Comparison of ENCODE assay signal across 9 cellular contexts in genomic region chr14:77151918-77152588, GRCh38. TPM values are rescaled to one million over a fixed set of nuclear protein-coding genes. Genes with fewer than 3 reads are reported as not detected.
DNase-seq lines count a peak whose midpoint lies in the region; ATAC-seq and TF ChIP-seq lines count a peak whose summit lies in the region.
"Had no signal": no experiment of that assay in that cellular context is flagged by ENCODE, and none has a peak within 500 bp of the region (broad histone marks: within the 10 kb centered on the region; RNA-seq: fewer than 3 reads in every experiment).

No MANE protein-coding gene starts in this region.

- H4K20me1 ChIP-seq in Loucy (ENCODE audit: insufficient read depth, low read length, poor library complexity, severe bottlenecking) = no peaks in the 10 kb centered on the region

- peak overlapping the region; percentile 42 for H3K4me2 ChIP-seq in Loucy (ENCODE audit: low read depth, low read length, poor library complexity, severe bottlenecking)

- H3K79me2 ChIP-seq in Loucy (ENCODE audit: insufficient read depth, low read length) = no peaks in the 10 kb centered on the region

- H3K27me3 ChIP-seq in Loucy (ENCODE audit: insufficient read depth, low read length, poor library complexity, severe bottlenecking) (no peaks in the 10 kb centered on the region), foreskin keratinocyte (peaks cover 34% of the 10 kb centered on the region)
- H3K27me3 ChIP-seq: cardiac muscle cell had no signal

- H3K9me3 ChIP-seq in Loucy (ENCODE audit: insufficient read depth, low read depth, low read length) = no peaks in the 10 kb centered on the region

- no peak; the same call in none of the 2 replicates for TF ChIP-seq CTCF in Loucy (conservative IDR thresholded peaks at IDR 0.05; ENCODE audit: low read length)
- peak; percentile 67 for TF ChIP-seq CTCF in foreskin keratinocyte (conservative IDR thresholded peaks at IDR 0.05)

- DNase-seq in DMS153 treated with DMSO at 0.1 percent for 48 hours (lab: John Stamatoyannopoulos, UW; ENCODE audit: unreplicated experiment) = peak; percentile 77
- DNase-seq in SHP77 treated with DMSO at 0.1 percent for 48 hours (lab: John Stamatoyannopoulos, UW) = peak; percentile 37
- DNase-seq in foreskin keratinocyte = no peak
- no peak for DNase-seq in activated CD4-positive, alpha-beta T cell treated with anti-CD3 and anti-CD28 coated beads for 4 hours
- DNase-seq in NK-92 (lab: John Stamatoyannopoulos, UW; ENCODE audit: unreplicated experiment) = no peak

- no peak overlapping the region for H3K4me3 ChIP-seq in Loucy (ENCODE audit: low read length, poor library complexity, severe bottlenecking)
- H3K4me3 ChIP-seq: cardiac muscle cell had no signal

- no peak overlapping the region for H3K9ac ChIP-seq in Loucy (ENCODE audit: low read depth, low read length, poor library complexity, severe bottlenecking)

- peak overlapping the region; percentile 68; the same call in 1 of the 2 replicates for H2AFZ ChIP-seq in Loucy (ENCODE audit: low read length)

- ATAC-seq in foreskin keratinocyte (peak; percentile 62), HG02970 (IDR thresholded peaks at IDR 0.05; ENCODE audit: low FRiP score, unreplicated experiment) (no peak), HG03175 (IDR thresholded peaks at IDR 0.05; ENCODE audit: unreplicated experiment) (no peak)

- no peak overlapping the region for H3K27ac ChIP-seq in foreskin keratinocyte
- H3K27ac ChIP-seq: cardiac muscle cell had no signal

- H3K9me2 ChIP-seq in Loucy (replicated peaks; ENCODE audit: low read depth, low read length) = no peaks in the 10 kb centered on the region

- no peaks in the 10 kb centered on the region for H3F3A ChIP-seq in Loucy (ENCODE audit: low read depth)

- H3K4me1 ChIP-seq in Loucy (ENCODE audit: insufficient read depth, low read length, poor library complexity, severe bottlenecking) (peaks cover 3% of the 10 kb centered on the region), foreskin keratinocyte (no peaks in the 10 kb centered on the region)

- no peaks in the 10 kb centered on the region for H3K36me3 ChIP-seq in Loucy (ENCODE audit: insufficient read depth, low read length)
- H3K36me3 ChIP-seq: cardiac muscle cell had no signal

RNA-seq across cellular contexts. Expression of gene ZDHHC22, which starts 10.5 kb away (rescaled TPM):
- total RNA-seq in foreskin keratinocyte = not detected in 2 replicates
- not detected in 2 replicates for polyA plus RNA-seq in foreskin keratinocyte
- polyA plus RNA-seq: cardiac muscle cell had no signal

RNA-seq across cellular contexts. Expression of gene TMEM63C, which starts 29.5 kb away (rescaled TPM):
- 0.49 and 0.65 TPM in 2 replicates for total RNA-seq in foreskin keratinocyte
- polyA plus RNA-seq in foreskin keratinocyte = 0.39 and 0.50 TPM in 2 replicates

RNA-seq across cellular contexts. Expression of gene CIPC, which starts 54.0 kb away (rescaled TPM):
- total RNA-seq in foreskin keratinocyte = 10.0 and 10.1 TPM in 2 replicates
- polyA plus RNA-seq in foreskin keratinocyte = 2.3 and 3.0 TPM in 2 replicates

Comparison
In these comparisons a context has a peak if more than half of its experiments do, and no peak if none do; other contexts are left out.
1. DNase-seq: peak in DMS153 treated with DMSO at 0.1 percent for 48 hours (single experiment) and SHP77 treated with DMSO at 0.1 percent for 48 hours (single experiment); none in foreskin keratinocyte (0 of 2), activated CD4-positive, alpha-beta T cell treated with anti-CD3 and anti-CD28 coated beads for 4 hours (0 of 2) and NK-92 (single experiment).